ENCODE assay signal across 21 cellular contexts in genomic region chr6:24054388-24054787, GRCh38.
"Had no signal": no experiment of that assay in that cellular context is flagged by ENCODE, and none has a peak within 500 bp of the region (broad histone marks: within the 10 kb centered on the region; RNA-seq: fewer than 3 reads in every experiment).

No MANE protein-coding gene starts in this region.

- H3K27me3 Mint-ChIP-seq: activated CD4-positive, alpha-beta T cell treated with anti-CD3 and anti-CD28 coated beads, Interleukin-2, amount 10 ng/mL, durations not matched to agents 7 days and 5 days; brain had no signal

- DNase-seq: activated CD4-positive, alpha-beta T cell treated with anti-CD3 and anti-CD28 coated beads, Interleukin-2, amount 10 ng/mL, durations not matched to agents 7 days and 5 days; activated CD8-positive, alpha-beta T cell treated with anti-CD3 and anti-CD28 coated beads, Interleukin-2, amount 10 ng/mL, durations not matched to agents 7 days and 5 days; activated naive CD4-positive, alpha-beta T cell treated with anti-CD3 and anti-CD28 coated beads for 36 hours; activated naive CD8-positive, alpha-beta T cell treated with anti-CD3 and anti-CD28 coated beads, Interleukin-2, amount 50 U/mL, for 24 hours; activated T-cell treated with anti-CD3 and anti-CD28 coated beads, Interleukin-2, amount 50 U/mL, for 24 hours; anterior cingulate cortex; caudate nucleus; foreskin fibroblast; hypothalamus; kidney; midbrain; nucleus accumbens; posterior cingulate gyrus; stimulated activated CD8-positive, alpha-beta memory T cell treated with anti-CD3 and anti-CD28 coated beads, Interleukin-4, amount 100 ng/mL, for 48 hours; stimulated activated naive CD4-positive, alpha-beta T cell; thyroid gland had no signal

- H3K36me3 ChIP-seq: thyroid gland had no signal

- H3K4me1 Mint-ChIP-seq: activated CD4-positive, alpha-beta T cell treated with anti-CD3 and anti-CD28 coated beads, Interleukin-2, amount 10 ng/mL, durations not matched to agents 7 days and 5 days; activated naive CD8-positive, alpha-beta T cell treated with anti-CD3 and anti-CD28 coated beads, Interleukin-2, amount 50 U/mL, for 24 hours had no signal

- H3K27ac Mint-ChIP-seq: activated CD4-positive, alpha-beta T cell treated with anti-CD3 and anti-CD28 coated beads, Interleukin-2, amount 10 ng/mL, durations not matched to agents 7 days and 5 days; activated CD8-positive, alpha-beta T cell treated with anti-CD3 and anti-CD28 coated beads, Interleukin-2, amount 10 ng/mL, durations not matched to agents 7 days and 5 days; activated naive CD4-positive, alpha-beta T cell treated with anti-CD3 and anti-CD28 coated beads for 36 hours; activated naive CD8-positive, alpha-beta T cell treated with anti-CD3 and anti-CD28 coated beads, Interleukin-2, amount 50 U/mL, for 24 hours; activated T-cell treated with anti-CD3 and anti-CD28 coated beads, Interleukin-2, amount 50 U/mL, for 24 hours; activated T-helper 2 cell treated with anti-CD3 and anti-CD28 coated beads, Interferon-gamma antibody, Interleukin-2, Interleukin-4, amounts not matched to agents 10 μg/mL and 5 μg/mL and 100 μg/mL, durations not matched to agents 14 hours and 24 hours and 36 hours; nephron had no signal

- H3K36me3 Mint-ChIP-seq: brain had no signal

- H3K4me3 Mint-ChIP-seq: activated CD4-positive, alpha-beta T cell treated with anti-CD3 and anti-CD28 coated beads, Interleukin-2, amount 10 ng/mL, durations not matched to agents 7 days and 5 days; activated CD8-positive, alpha-beta T cell treated with anti-CD3 and anti-CD28 coated beads, Interleukin-2, amount 10 ng/mL, durations not matched to agents 7 days and 5 days; activated naive CD4-positive, alpha-beta T cell treated with anti-CD3 and anti-CD28 coated beads for 36 hours; activated naive CD8-positive, alpha-beta T cell treated with anti-CD3 and anti-CD28 coated beads, Interleukin-2, amount 50 U/mL, for 24 hours; activated T-cell treated with anti-CD3 and anti-CD28 coated beads, Interleukin-2, amount 50 U/mL, for 24 hours; nephron had no signal

- H3K27me3 ChIP-seq: thyroid gland had no signal

- H3K27ac ChIP-seq: epithelial cell of prostate, thyroid gland had no signal

- H3K4me3 ChIP-seq: lung, thyroid gland had no signal

- H3K4me1 ChIP-seq: thyroid gland had no signal

- H3K9me3 ChIP-seq: thyroid gland had no signal

- H3K9me3 Mint-ChIP-seq: activated CD4-positive, alpha-beta T cell treated with anti-CD3 and anti-CD28 coated beads, Interleukin-2, amount 10 ng/mL, durations not matched to agents 7 days and 5 days; activated naive CD4-positive, alpha-beta T cell treated with anti-CD3 and anti-CD28 coated beads for 36 hours; activated naive CD8-positive, alpha-beta T cell treated with anti-CD3 and anti-CD28 coated beads, Interleukin-2, amount 50 U/mL, for 24 hours; activated T-cell treated with anti-CD3 and anti-CD28 coated beads, Interleukin-2, amount 50 U/mL, for 24 hours; activated T-helper 2 cell treated with anti-CD3 and anti-CD28 coated beads, Interferon-gamma antibody, Interleukin-2, Interleukin-4, amounts not matched to agents 10 μg/mL and 5 μg/mL and 100 μg/mL, durations not matched to agents 14 hours and 24 hours and 36 hours; nephron had no signal
